Comparison of ENCODE assay signal across 7 cellular contexts in the genomic region with DNA sequence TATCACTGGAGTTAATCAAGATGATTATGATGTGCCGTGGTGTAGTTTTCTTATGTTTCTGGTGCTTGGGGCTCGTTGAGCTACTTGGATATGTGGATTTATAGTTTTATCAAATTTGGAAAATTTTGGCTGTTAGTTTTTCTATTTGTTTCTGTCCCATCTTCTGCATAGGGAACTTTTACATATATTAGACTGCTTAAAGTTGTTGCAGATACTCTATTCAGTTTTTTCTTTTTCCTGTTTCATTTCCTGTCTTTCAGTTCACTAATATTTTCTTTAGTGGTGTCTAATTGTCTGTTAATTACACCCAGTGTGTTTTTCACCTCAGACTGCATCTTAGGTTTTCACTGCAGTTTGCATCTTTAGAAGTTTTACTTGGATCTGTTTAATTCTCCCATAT.
"Had no signal": no experiment of that assay in that cellular context is flagged by ENCODE, and none has a peak within 500 bp of the region (broad histone marks: within the 10 kb centered on the region; RNA-seq: fewer than 3 reads in every experiment).

No MANE protein-coding gene starts in this region.

- H3K4me3 ChIP-seq: K562 had no signal

- H3K27ac ChIP-seq: HL-60 had no signal

- H3K27ac Mint-ChIP-seq: IgD-negative memory B cell had no signal

- ATAC-seq: HepG2, K562 had no signal

- H3K4me3 Mint-ChIP-seq: IgD-negative memory B cell had no signal

- DNase-seq: IMR-90, KBM-7, KG1 had no signal
